18 cellular contexts compared by ENCODE assay signal in the genomic region with DNA sequence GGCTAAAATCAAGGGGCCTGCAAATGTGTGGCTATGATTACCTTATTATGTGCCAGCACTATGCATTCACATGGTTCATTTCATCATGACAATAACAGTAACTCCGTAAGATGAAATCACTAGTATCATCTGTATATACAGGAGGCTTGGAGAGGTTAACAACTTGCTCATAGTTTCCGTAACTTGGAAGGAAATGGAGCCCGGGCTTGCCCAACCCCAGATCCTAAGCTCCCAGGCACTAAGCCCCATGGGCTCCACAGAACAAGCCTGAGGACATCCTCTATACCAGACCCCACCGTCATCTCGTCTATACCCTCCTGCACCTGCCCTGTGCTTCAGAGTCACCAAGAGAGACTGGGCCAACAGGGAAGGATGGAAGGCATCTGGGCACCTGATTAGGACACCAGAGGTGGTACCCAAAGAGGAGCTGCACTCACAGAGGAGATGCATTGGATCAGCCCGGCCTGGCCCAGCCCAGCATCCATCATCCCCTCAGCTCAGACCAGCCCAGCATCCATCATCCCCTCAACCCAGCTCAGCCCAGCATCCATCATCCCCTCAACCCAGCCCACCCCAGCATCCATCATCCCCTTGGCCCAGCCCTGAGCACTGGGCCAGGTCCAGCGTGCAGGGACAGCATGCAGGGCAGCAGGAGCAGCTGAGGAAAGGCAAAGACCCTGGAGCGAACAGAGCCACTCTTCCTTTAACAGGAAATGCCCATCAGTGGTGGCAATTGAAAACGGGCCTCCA. TPM values are rescaled to one million over a fixed set of nuclear protein-coding genes. Genes with fewer than 3 reads are reported as not detected.
DNase-seq lines count a peak whose midpoint lies in the region; ATAC-seq and TF ChIP-seq lines count a peak whose summit lies in the region.
"Had no signal": no experiment of that assay in that cellular context is flagged by ENCODE, and none has a peak within 500 bp of the region (broad histone marks: within the 10 kb centered on the region; RNA-seq: fewer than 3 reads in every experiment).

No MANE protein-coding gene starts in this region.

- no peaks in the 10 kb centered on the region for H3K9me3 Mint-ChIP-seq in T-helper 2 cell treated with Interferon-gamma antibody and Interleukin-4, amounts not matched to agents 5 μg/mL and 100 μg/mL, for 36 hours
- H3K9me3 Mint-ChIP-seq in activated CD8-positive, alpha-beta T cell treated with anti-CD3 and anti-CD28 coated beads for 36 hours: no peaks in the 10 kb centered on the region
- no peaks in the 10 kb centered on the region for H3K9me3 Mint-ChIP-seq in immature natural killer cell
- H3K9me3 Mint-ChIP-seq in stimulated activated effector memory CD8-positive, alpha-beta T cell treated with anti-CD3 and anti-CD28 coated beads, Interleukin-12 subunit alpha, Interleukin-12 subunit beta, amount 100 ng/mL, for 72 hours: no peaks in the 10 kb centered on the region

- H3K4me3 Mint-ChIP-seq in T-helper 2 cell treated with Interferon-gamma antibody and Interleukin-4, amounts not matched to agents 5 μg/mL and 100 μg/mL, for 36 hours: no peak overlapping the region
- H3K4me3 Mint-ChIP-seq in activated CD8-positive, alpha-beta T cell treated with anti-CD3 and anti-CD28 coated beads for 36 hours: no peak overlapping the region
- H3K4me3 Mint-ChIP-seq in immature natural killer cell: no peak overlapping the region
- H3K4me3 Mint-ChIP-seq in stimulated activated effector memory CD8-positive, alpha-beta T cell treated with anti-CD3 and anti-CD28 coated beads, Interleukin-12 subunit alpha, Interleukin-12 subunit beta, amount 100 ng/mL, for 72 hours: no peak overlapping the region

- H3K27ac Mint-ChIP-seq in T-helper 2 cell treated with Interferon-gamma antibody and Interleukin-4, amounts not matched to agents 5 μg/mL and 100 μg/mL, for 36 hours: peak overlapping the region; percentile 99
- H3K27ac Mint-ChIP-seq in activated CD8-positive, alpha-beta T cell treated with anti-CD3 and anti-CD28 coated beads for 36 hours: peak overlapping the region; percentile 98
- H3K27ac Mint-ChIP-seq in immature natural killer cell: peak overlapping the region; percentile 55 to 100 (median 98)
- peak overlapping the region; percentile 94 for H3K27ac Mint-ChIP-seq in stimulated activated effector memory CD8-positive, alpha-beta T cell treated with anti-CD3 and anti-CD28 coated beads, Interleukin-12 subunit alpha, Interleukin-12 subunit beta, amount 100 ng/mL, for 72 hours

- intact Hi-C loops in activated CD8-positive, alpha-beta T cell treated with anti-CD3 and anti-CD28 coated beads for 36 hours (cut with micrococcal nuclease): loop anchor here (5.0 kb wide), 2 partner anchors 38 to 68 kb away; a partner anchor contains a TSS

- CTCF ChIA-PET in activated CD8-positive, alpha-beta T cell treated with anti-CD3 and anti-CD28 coated beads for 36 hours (lab: Charles Lee): interaction anchor here (0.8 to 13.1 kb wide), 6 partner anchors 9 to 79 kb away, joined by 3 to 203 read pairs (median 4); no protein-coding TSS in a partner anchor

- no peak for ATAC-seq in activated CD8-positive, alpha-beta T cell treated with anti-CD3 and anti-CD28 coated beads for 36 hours
- ATAC-seq in stimulated activated effector memory CD8-positive, alpha-beta T cell treated with anti-CD3 and anti-CD28 coated beads, Interleukin-12 subunit alpha, Interleukin-12 subunit beta, amount 100 ng/mL, for 72 hours: no peak
- ATAC-seq in GM21423 (IDR thresholded peaks at IDR 0.05; ENCODE audit: unreplicated experiment) (no peak), HG02973 (IDR thresholded peaks at IDR 0.05; ENCODE audit: unreplicated experiment) (no peak), HG02571 (IDR thresholded peaks at IDR 0.05; ENCODE audit: unreplicated experiment) (no peak)
- ATAC-seq: right cardiac atrium, Right ventricle myocardium inferior had no signal

- no peak for DNase-seq in T-helper 2 cell treated with Interferon-gamma antibody and Interleukin-4, amounts not matched to agents 5 μg/mL and 100 μg/mL, for 36 hours (ENCODE audit: low spot score)
- DNase-seq in T-helper 2 cell: no peak
- DNase-seq in activated CD8-positive, alpha-beta T cell treated with anti-CD3 and anti-CD28 coated beads for 36 hours: no peak
- no peak for DNase-seq in immature natural killer cell
- DNase-seq in stimulated activated effector memory CD8-positive, alpha-beta T cell treated with anti-CD3 and anti-CD28 coated beads, Interleukin-12 subunit alpha, Interleukin-12 subunit beta, amount 100 ng/mL, for 72 hours (ENCODE audit: low spot score in 2 of 2): no peak
- DNase-seq: 8988T, activated gamma-delta T cell, COR-L47, erythroblast, Karpas-422, mesendoderm, NCI-H2029, NCI-H774 had no signal

- H3K36me3 Mint-ChIP-seq in T-helper 2 cell treated with Interferon-gamma antibody and Interleukin-4, amounts not matched to agents 5 μg/mL and 100 μg/mL, for 36 hours (ENCODE audit: low read depth): peaks cover 33% of the 10 kb centered on the region
- H3K36me3 Mint-ChIP-seq in activated CD8-positive, alpha-beta T cell treated with anti-CD3 and anti-CD28 coated beads for 36 hours (ENCODE audit: low read depth): peaks cover 50% of the 10 kb centered on the region
- H3K36me3 Mint-ChIP-seq in immature natural killer cell: peaks cover 0 to 4% (median 0%) of the 10 kb centered on the region in 3 donors
- H3K36me3 Mint-ChIP-seq in stimulated activated effector memory CD8-positive, alpha-beta T cell treated with anti-CD3 and anti-CD28 coated beads, Interleukin-12 subunit alpha, Interleukin-12 subunit beta, amount 100 ng/mL, for 72 hours: peaks cover 25% of the 10 kb centered on the region

- peaks cover 80% of the 10 kb centered on the region for H3K4me1 Mint-ChIP-seq in T-helper 2 cell treated with Interferon-gamma antibody and Interleukin-4, amounts not matched to agents 5 μg/mL and 100 μg/mL, for 36 hours (ENCODE audit: low read depth)
- peaks cover 87% of the 10 kb centered on the region for H3K4me1 Mint-ChIP-seq in activated CD8-positive, alpha-beta T cell treated with anti-CD3 and anti-CD28 coated beads for 36 hours (ENCODE audit: low read depth)
- peaks cover 82 to 85% of the 10 kb centered on the region in 2 donors for H3K4me1 Mint-ChIP-seq in immature natural killer cell
- peaks cover 78% of the 10 kb centered on the region for H3K4me1 Mint-ChIP-seq in stimulated activated effector memory CD8-positive, alpha-beta T cell treated with anti-CD3 and anti-CD28 coated beads, Interleukin-12 subunit alpha, Interleukin-12 subunit beta, amount 100 ng/mL, for 72 hours

- H3K27me3 Mint-ChIP-seq in T-helper 2 cell treated with Interferon-gamma antibody and Interleukin-4, amounts not matched to agents 5 μg/mL and 100 μg/mL, for 36 hours (ENCODE audit: low read depth): no peaks in the 10 kb centered on the region
- no peaks in the 10 kb centered on the region for H3K27me3 Mint-ChIP-seq in activated CD8-positive, alpha-beta T cell treated with anti-CD3 and anti-CD28 coated beads for 36 hours
- H3K27me3 Mint-ChIP-seq in immature natural killer cell (ENCODE audit: low read depth in 3 of 3): peaks cover 8 to 20% (median 18%) of the 10 kb centered on the region in 3 donors

- no peak for TF ChIP-seq CTCF in activated CD8-positive, alpha-beta T cell treated with anti-CD3 and anti-CD28 coated beads for 36 hours (IDR thresholded peaks at IDR 0.05)

- POLR2A ChIA-PET in activated CD8-positive, alpha-beta T cell treated with anti-CD3 and anti-CD28 coated beads for 36 hours (lab: Charles Lee): interaction anchor here (0.5 to 10.0 kb wide), 7 partner anchors 11 to 166 kb away, joined by 3 to 257 read pairs (median 7); no protein-coding TSS in a partner anchor

RNA-seq across cellular contexts. Expression of a gene that starts 28.5 kb away (rescaled TPM):
- total RNA-seq in activated CD8-positive, alpha-beta T cell treated with anti-CD3 and anti-CD28 coated beads for 36 hours: 100 to 1,000 TPM; 150 to 156 TPM
- 100 to 1,000 TPM; 133 to 162 (median 148) TPM for polyA plus RNA-seq in immature natural killer cell

RNA-seq across cellular contexts. Expression of a gene that starts 36.8 kb away (rescaled TPM):
- total RNA-seq in activated CD8-positive, alpha-beta T cell treated with anti-CD3 and anti-CD28 coated beads for 36 hours: 10 to 100 TPM; 10.9 to 12.7 TPM
- 1 to 10 TPM; 4.3 to 6.2 (median 5.1) TPM for polyA plus RNA-seq in immature natural killer cell
